ENCODE assay signal across 11 cellular contexts in the genomic region with DNA sequence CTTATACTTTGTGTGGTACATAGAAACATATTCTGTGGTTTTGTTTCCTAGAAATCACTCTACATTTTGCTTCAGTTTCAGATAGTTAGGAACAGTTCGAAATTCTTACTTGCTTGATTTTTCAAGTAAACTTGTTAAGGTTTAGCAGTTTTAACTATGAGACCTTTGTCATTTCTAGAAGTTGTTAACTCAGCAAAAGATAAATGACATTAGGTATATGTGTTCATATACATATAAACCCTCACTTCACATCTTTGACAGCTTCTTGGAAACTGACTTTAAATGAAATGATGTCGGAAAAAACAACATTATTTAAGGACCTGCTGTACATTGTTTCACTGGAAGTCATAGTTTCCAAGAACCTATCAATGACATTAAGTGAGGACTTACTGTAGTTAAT.
"Had no signal": no experiment of that assay in that cellular context is flagged by ENCODE, and none has a peak within 500 bp of the region (broad histone marks: within the 10 kb centered on the region; RNA-seq: fewer than 3 reads in every experiment).

No MANE protein-coding gene starts in this region.

- H3K4me1 ChIP-seq: HAP-1 had no signal

- H3K27ac ChIP-seq: GM23248 had no signal

- H3K4me3 ChIP-seq: GM23248, GM23338, HAP-1 had no signal

- FAIRE-seq: H1, H54 had no signal

- H3K4me2 ChIP-seq: GM23338 had no signal

- H3K9me3 ChIP-seq: HAP-1 had no signal

- ATAC-seq: GM23338, HCT116 had no signal

- H3K9ac ChIP-seq: GM23248 had no signal

- H2AFZ ChIP-seq: GM23248, GM23338 had no signal

- DNase-seq: GM23248, GOT3, H7, H9, HCEC 1CT, HFFc6 had no signal

- H3K36me3 ChIP-seq: HAP-1 had no signal
